ENCODE assay signal across 1 cellular context in the genomic region with DNA sequence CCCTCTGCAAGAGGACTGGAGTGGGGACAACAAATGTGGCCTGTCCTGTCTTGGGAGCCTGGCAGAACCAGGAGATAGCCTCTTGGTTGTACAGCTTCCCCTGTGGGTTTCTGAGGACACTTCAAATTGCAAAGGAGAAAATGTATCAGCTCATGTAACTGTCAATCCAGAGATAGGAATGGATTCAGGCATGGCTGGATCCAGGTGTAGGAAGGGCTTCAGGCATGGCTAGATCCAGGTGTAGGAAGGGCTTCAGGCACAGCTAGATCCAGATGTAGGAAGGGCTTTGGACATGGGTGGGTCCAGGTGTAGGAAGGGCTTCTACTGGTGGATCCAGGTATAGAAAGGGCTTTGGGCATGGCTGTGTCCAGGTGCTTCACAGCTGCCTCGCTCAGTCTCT.
TF ChIP-seq lines count a peak whose summit lies in the region.

No MANE protein-coding gene starts in this region.

TF ChIP-seq in IMR-90, 13 proteins besides CTCF, POLR2A, EP300 and RAD21:
- TF ChIP-seq BHLHE40 (IDR thresholded peaks at IDR 0.05; ENCODE audit: low read depth, low read length) (no peak), SMC3 (IDR thresholded peaks at IDR 0.05; ENCODE audit: low read depth, low read length) (no peak), FOS (IDR thresholded peaks at IDR 0.05; ENCODE audit: low read depth, low read length) (no peak), USF2 (IDR thresholded peaks at IDR 0.05; ENCODE audit: low read depth, low read length) (no peak), CEBPB (IDR thresholded peaks at IDR 0.05; ENCODE audit: low read depth, low read length) (no peak), RFX5 (IDR thresholded peaks at IDR 0.05; ENCODE audit: low read depth, low read length) (no peak), MAZ (IDR thresholded peaks at IDR 0.05; ENCODE audit: borderline replicate concordance, low read depth, low read length) (no peak), RCOR1 (IDR thresholded peaks at IDR 0.05; ENCODE audit: insufficient replicate concordance, low read length) (no peak), ELK1 (IDR thresholded peaks at IDR 0.05; ENCODE audit: borderline replicate concordance, low read depth, low read length) (no peak), CHD1 (IDR thresholded peaks at IDR 0.05; ENCODE audit: low read depth, low read length) (no peak), MAFK (IDR thresholded peaks at IDR 0.05; ENCODE audit: low read depth, low read length) (no peak), NFE2L2 (IDR thresholded peaks at IDR 0.05; ENCODE audit: low read depth, low read length) (no peak), MXI1 (IDR thresholded peaks at IDR 0.05; ENCODE audit: borderline replicate concordance, low read depth, low read length) (no peak)
